8 cellular contexts compared by ENCODE assay signal in the genomic region with DNA sequence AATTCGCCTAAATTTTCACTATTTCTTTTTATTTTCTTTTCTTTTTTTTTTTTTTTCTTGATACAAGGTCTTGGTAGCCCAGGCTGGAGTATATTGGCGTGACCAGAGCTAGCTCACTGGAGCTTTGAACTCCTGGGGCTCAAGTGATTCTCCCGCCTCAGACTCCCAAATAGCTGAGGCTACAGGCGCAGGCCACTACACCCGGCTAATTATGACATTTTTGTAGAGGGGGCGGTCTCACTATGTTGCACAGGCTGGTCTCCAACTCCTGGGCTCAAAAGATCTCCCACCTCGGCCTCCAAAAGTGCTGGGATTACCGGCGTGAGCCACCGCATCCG. TPM values are rescaled to one million over a fixed set of nuclear protein-coding genes. Genes with fewer than 3 reads are reported as not detected.
DNase-seq lines count a peak whose midpoint lies in the region; FAIRE-seq and TF ChIP-seq lines count a peak whose summit lies in the region.

No MANE protein-coding gene starts in this region.

- CTCF ChIA-PET in activated CD4-positive, alpha-beta T cell treated with anti-CD3 and anti-CD28 coated beads, Interleukin-2, amount 10 ng/mL, durations not matched to agents 7 days and 5 days (lab: Charles Lee), result interaction anchor here (0.7 to 1.3 kb wide), 3 partner anchors 10 to 625 kb away, joined by 3 to 4 read pairs (median 3); no protein-coding TSS in a partner anchor

- H3K4me1 ChIP-seq in kidney (ENCODE audit: control insufficient read depth in 1 of 2, insufficient read depth in 1 of 2, low read depth in 1 of 2, low read length in 2 of 2), result no peaks in the 10 kb centered on the region
- H3K4me1 ChIP-seq in testis, result no peaks in the 10 kb centered on the region

- peaks cover under 1% of the 10 kb centered on the region for H3K27me3 Mint-ChIP-seq in activated CD4-positive, alpha-beta T cell treated with anti-CD3 and anti-CD28 coated beads, Interleukin-2, amount 10 ng/mL, durations not matched to agents 7 days and 5 days
- no peaks in the 10 kb centered on the region for H3K27me3 Mint-ChIP-seq in activated naive CD8-positive, alpha-beta T cell

- FAIRE-seq in kidney (lab: Jason Lieb, UNC), result no peak

- H3K4me3 ChIP-seq in kidney (ENCODE audit: low read length in 2 of 2), result peak overlapping the region; percentile 79 to 87
- H3K4me3 ChIP-seq in testis, result peak overlapping the region; percentile 84 to 85

- H3K27ac ChIP-seq in kidney (ENCODE audit: low read depth in 2 of 2, low read length in 2 of 2) (no peak overlapping the region), testis (peak overlapping the region; percentile 76 to 90)

- H3K27ac Mint-ChIP-seq in activated CD4-positive, alpha-beta T cell treated with anti-CD3 and anti-CD28 coated beads, Interleukin-2, amount 10 ng/mL, durations not matched to agents 7 days and 5 days, result peak overlapping the region; percentile 86
- H3K27ac Mint-ChIP-seq in activated naive CD8-positive, alpha-beta T cell, result peak overlapping the region; percentile 96

- H3K4me3 Mint-ChIP-seq in activated CD4-positive, alpha-beta T cell treated with anti-CD3 and anti-CD28 coated beads, Interleukin-2, amount 10 ng/mL, durations not matched to agents 7 days and 5 days, result peak overlapping the region; percentile 89
- H3K4me3 Mint-ChIP-seq in activated naive CD8-positive, alpha-beta T cell, result peak overlapping the region; percentile 93

- POLR2A ChIA-PET in activated CD4-positive, alpha-beta T cell treated with anti-CD3 and anti-CD28 coated beads, Interleukin-2, amount 10 ng/mL, durations not matched to agents 7 days and 5 days (lab: Charles Lee), result no interaction called here

- intact Hi-C loops in kidney (cut with DNase I), result no loop called here
- intact Hi-C loops in testis (cut with DNase I; ENCODE audit: low total_unique reads), result no loop called here
- intact Hi-C loops in posterior vena cava (cut with DNase I), result loop anchor here in 1 of 2 donors (2.0 kb wide), 1 partner anchor 70 kb away; no protein-coding TSS in a partner anchor

- no peaks in the 10 kb centered on the region for H3K27me3 ChIP-seq in testis

- H3K9ac ChIP-seq in kidney (ENCODE audit: low read length in 2 of 2), result peak overlapping the region in 1 of 2 donors; percentile 69

- DNase-seq in activated CD4-positive, alpha-beta T cell treated with anti-CD3 and anti-CD28 coated beads, Interleukin-2, amount 10 ng/mL, durations not matched to agents 7 days and 5 days, result no peak
- no peak for DNase-seq in activated CD4-positive, alpha-beta T cell treated with anti-CD3 and anti-CD28 coated beads, Interleukin-2, amount 50 U/mL, for 1 hour
- DNase-seq in kidney (no peak), testis (no peak), MV-4-11 (lab: John Stamatoyannopoulos, UW) (no peak), posterior vena cava (ENCODE audit: low spot score) (no peak), NCI-H748 treated with DMSO at 0.1 percent for 48 hours (lab: John Stamatoyannopoulos, UW) (no peak)

- no peak for TF ChIP-seq POLR2A in testis (IDR thresholded peaks at IDR 0.05)

- no peaks in the 10 kb centered on the region for H3K9me3 Mint-ChIP-seq in activated CD4-positive, alpha-beta T cell treated with anti-CD3 and anti-CD28 coated beads, Interleukin-2, amount 10 ng/mL, durations not matched to agents 7 days and 5 days
- no peaks in the 10 kb centered on the region for H3K9me3 Mint-ChIP-seq in activated naive CD8-positive, alpha-beta T cell (ENCODE audit: low read depth)

- WGBS in testis, 2 donors, result 55% methylated on average over 10 to 11 of the region's 11 CpGs

- TF ChIP-seq CTCF in kidney (IDR thresholded peaks at IDR 0.05; ENCODE audit: borderline replicate concordance, extremely low read depth, insufficient read depth) (no peak), testis (IDR thresholded peaks at IDR 0.05) (no peak)

- H3K36me3 ChIP-seq in kidney (ENCODE audit: control insufficient read depth in 1 of 2, insufficient read depth in 2 of 2, low read length in 2 of 2) (no peaks in the 10 kb centered on the region), testis (ENCODE audit: low read depth, missing control alignments) (no peaks in the 10 kb centered on the region)

- H3K9me3 ChIP-seq in kidney (ENCODE audit: control insufficient read depth in 1 of 2, low read length in 2 of 2), result no peaks in the 10 kb centered on the region
- H3K9me3 ChIP-seq in testis, result no peaks in the 10 kb centered on the region

- H3K36me3 Mint-ChIP-seq in activated CD4-positive, alpha-beta T cell treated with anti-CD3 and anti-CD28 coated beads, Interleukin-2, amount 10 ng/mL, durations not matched to agents 7 days and 5 days (ENCODE audit: low read depth), result no peaks in the 10 kb centered on the region
- no peaks in the 10 kb centered on the region for H3K36me3 Mint-ChIP-seq in activated naive CD8-positive, alpha-beta T cell

- peaks cover 10% of the 10 kb centered on the region for H3K4me1 Mint-ChIP-seq in activated CD4-positive, alpha-beta T cell treated with anti-CD3 and anti-CD28 coated beads, Interleukin-2, amount 10 ng/mL, durations not matched to agents 7 days and 5 days
- H3K4me1 Mint-ChIP-seq in activated naive CD8-positive, alpha-beta T cell (ENCODE audit: low read depth), result peaks cover 3% of the 10 kb centered on the region

RNA-seq across cellular contexts. Expression of a gene that starts 37.3 kb away (rescaled TPM):
- 100 to 1,000 TPM; 141 to 146 TPM for total RNA-seq in activated CD4-positive, alpha-beta T cell treated with anti-CD3 and anti-CD28 coated beads, Interleukin-2, amount 10 ng/mL, durations not matched to agents 7 days and 5 days
- 114 TPM for total RNA-seq in kidney
- 49.3 TPM for polyA plus RNA-seq in kidney (ENCODE audit: insufficient read depth, low read depth, low replicate concordance)
- 100 to 1,000 TPM; 174 to 192 TPM for total RNA-seq in testis
- polyA plus RNA-seq in testis (ENCODE audit: insufficient read depth, low read depth, low replicate concordance), result 122 TPM
- total RNA-seq in posterior vena cava, result 100 to 1,000 TPM in 1 of 2 donors, 10 to 100 TPM in 1; 93.2 to 109 TPM

Comparison
In these comparisons a context has a peak if more than half of its experiments do, and no peak if none do; other contexts are left out.
1. H3K27ac ChIP-seq: peak in testis (2 of 2); none in kidney (0 of 2).